Comparison of ENCODE assay signal across 27 cellular contexts in the genomic region with DNA sequence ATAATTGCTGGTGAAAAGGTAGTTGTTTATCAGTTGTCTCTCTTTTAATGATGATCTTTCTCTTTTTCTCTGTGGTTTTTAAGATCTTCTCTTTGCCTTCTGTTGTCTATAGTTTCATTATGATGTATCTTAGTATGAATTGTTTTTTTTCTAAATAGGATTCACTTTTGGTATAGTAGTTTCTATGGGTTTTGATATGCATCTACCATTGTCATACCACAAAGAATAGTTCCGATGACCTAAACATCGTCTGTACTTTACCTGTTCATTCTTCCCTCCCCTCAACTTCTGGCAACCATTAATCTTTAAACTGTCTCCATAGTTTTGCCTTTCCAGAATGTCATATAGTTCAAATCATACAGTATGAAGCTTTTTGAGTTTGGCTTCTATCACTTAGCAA. TPM values are rescaled to one million over a fixed set of nuclear protein-coding genes. Genes with fewer than 3 reads are reported as not detected.
"Had no signal": no experiment of that assay in that cellular context is flagged by ENCODE, and none has a peak within 500 bp of the region (broad histone marks: within the 10 kb centered on the region; RNA-seq: fewer than 3 reads in every experiment).

No MANE protein-coding gene starts in this region.

- H3K4me1 ChIP-seq: gastrocnemius medialis, prostate gland, upper lobe of right lung had no signal

- H3K27me3 ChIP-seq: esophagus squamous epithelium, gastrocnemius medialis, upper lobe of right lung had no signal

- H3K9me3 ChIP-seq: esophagus squamous epithelium, gastrocnemius medialis, prostate gland, upper lobe of right lung had no signal

- H3K4me3 ChIP-seq: coronary artery, esophagus squamous epithelium, gastrocnemius medialis, prostate gland, upper lobe of right lung had no signal

- H3K36me3 ChIP-seq: esophagus squamous epithelium, gastrocnemius medialis, prostate gland, upper lobe of right lung had no signal

- ATAC-seq: gastrocnemius medialis, left cardiac atrium, natural killer cell, upper lobe of right lung, WTC11 had no signal

- DNase-seq: activated CD4-positive, alpha-beta T cell treated with anti-CD3 and anti-CD28 coated beads for 4 hours; activated CD4-positive, alpha-beta T cell treated with anti-CD3 and anti-CD28 coated beads, Interleukin-2, amount 50 U/mL, for 48 hours; activated naive CD4-positive, alpha-beta T cell treated with Interleukin-2 at 50 U/mL for 16 hours; activated naive CD8-positive, alpha-beta T cell treated with anti-CD3 and anti-CD28 coated beads for 36 hours; activated T-cell treated with anti-CD3 and anti-CD28 coated beads, Interleukin-2, amount 50 U/mL, for 24 hours; cerebellar nuclear complex; endodermal cell; esophagus squamous epithelium; gastrocnemius medialis; head of caudate nucleus; hypothalamus; islet precursor cell; left cardiac atrium; midbrain; natural killer cell; stimulated activated CD4-positive, alpha-beta T cell treated with anti-CD3 and anti-CD28 coated beads, Interleukin-2, amount 100 ng/mL, for 48 hours; stimulated activated CD8-positive, alpha-beta memory T cell treated with anti-CD3 and anti-CD28 coated beads, Interleukin-4, amount 100 ng/mL, for 48 hours; stimulated activated naive CD4-positive, alpha-beta T cell; T1000; upper lobe of right lung had no signal

- H3K27ac ChIP-seq: coronary artery, esophagus squamous epithelium, gastrocnemius medialis, prostate gland, upper lobe of right lung had no signal

RNA-seq across cellular contexts. Expression of a gene that starts 48.5 kb away (rescaled TPM):
- total RNA-seq: activated naive CD8-positive, alpha-beta T cell treated with anti-CD3 and anti-CD28 coated beads for 36 hours; endodermal cell; esophagus squamous epithelium; gastrocnemius medialis; left cardiac atrium; liver; natural killer cell; osteocyte; subcutaneous adipose tissue; upper lobe of right lung; WTC11 had no signal
- polyA plus RNA-seq: thymus had no signal
